ENCODE assay signal across 8 cellular contexts in the genomic region with DNA sequence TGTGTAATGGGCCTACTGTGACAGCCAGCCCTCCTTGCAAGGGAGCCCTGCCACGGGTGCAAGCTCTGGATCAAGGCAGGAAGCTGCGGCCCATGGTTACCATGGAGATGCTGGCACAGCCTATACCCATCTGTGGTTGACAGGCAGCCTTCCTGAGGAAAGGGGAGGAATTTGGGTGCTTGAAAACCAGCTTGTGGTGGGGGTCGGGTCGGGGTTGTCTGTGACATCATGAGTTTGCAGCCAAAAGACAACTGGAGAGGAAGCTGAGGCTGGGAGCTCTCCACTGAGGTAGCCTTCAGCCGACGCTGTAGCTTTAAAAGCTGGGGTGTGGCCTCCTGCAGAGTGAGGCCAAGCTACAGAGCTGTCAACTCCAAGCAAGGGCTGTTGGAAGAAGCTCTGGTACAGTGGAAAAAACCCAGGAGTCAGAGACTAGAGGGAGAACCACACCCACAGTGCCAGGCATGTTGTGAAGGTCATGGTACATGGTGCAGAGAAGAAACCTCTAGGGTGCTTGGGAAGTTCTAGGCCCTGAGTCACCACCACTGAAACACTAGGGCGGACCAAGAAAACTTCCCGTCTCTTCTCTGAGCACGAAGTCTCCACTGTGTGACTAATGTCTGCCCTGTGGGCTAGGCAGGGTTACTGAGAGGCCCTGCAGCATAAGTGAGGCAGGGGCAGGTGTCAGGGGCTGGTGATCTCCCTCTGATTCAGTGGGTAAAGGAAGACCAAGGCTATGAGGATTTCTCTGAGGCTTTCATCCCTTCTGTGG. TPM values are rescaled to one million over a fixed set of nuclear protein-coding genes. Genes with fewer than 3 reads are reported as not detected.
DNase-seq lines count a peak whose midpoint lies in the region; ATAC-seq, FAIRE-seq and TF ChIP-seq lines count a peak whose summit lies in the region.

No MANE protein-coding gene starts in this region.

- no peak overlapping the region for H3K27ac Mint-ChIP-seq in GM23338

- H3K9me2 ChIP-seq in GM23338 (ENCODE audit: insufficient read depth): no peaks in the 10 kb centered on the region

- intact Hi-C loops in HepG2 (cut with micrococcal nuclease; ENCODE audit: unreplicated experiment): loop anchor here (5.0 kb wide), 1 partner anchor 61 kb away; a partner anchor contains a TSS

- no peaks in the 10 kb centered on the region for H3K36me3 Mint-ChIP-seq in GM23338 (ENCODE audit: low read depth)

- H3K9me3 Mint-ChIP-seq in GM23338: no peaks in the 10 kb centered on the region; the same call in 2 of the 3 replicates

- CTCF ChIA-PET in HepG2 (lab: Yijun Ruan, JAX; ENCODE audit: low intra/inter-chr PET ratio, low total read pairs): no interaction called here

- TF ChIP-seq CTCF in GM23338 (conservative IDR thresholded peaks at IDR 0.05; ENCODE audit: low read depth in 2 of 2) (no peak), HepG2 (CRISPR knock-in tag; IDR thresholded peaks at IDR 0.05) (no peak)

- H3F3A ChIP-seq in GM23338 (replicated peaks; ENCODE audit: low read depth): no peaks in the 10 kb centered on the region

- no peak for TF ChIP-seq RAD21 in HepG2 (CRISPR knock-in tag; IDR thresholded peaks at IDR 0.05)

- H4K20me1 ChIP-seq in GM23338 (replicated peaks; ENCODE audit: insufficient read depth) (no peaks in the 10 kb centered on the region), HepG2 (ENCODE audit: insufficient read depth, low read length) (no peaks in the 10 kb centered on the region)

- no peaks in the 10 kb centered on the region; the same call in 2 of the 3 replicates for H3K4me1 Mint-ChIP-seq in GM23338

- no TSS peak for BruUV-seq in HepG2 (replicated peaks; lab: Mats Ljungman, UMichigan)

- H3K4me2 ChIP-seq in GM23338 (no peak overlapping the region), HepG2 (ENCODE audit: low read depth, low read length) (peak overlapping the region; percentile 96)

- peak; percentile 92 for FAIRE-seq in GM12892 (lab: Jason Lieb, UNC)
- FAIRE-seq in HepG2 (lab: Jason Lieb, UNC): peak; percentile 68

- H3K36me3 ChIP-seq in GM23338 (ENCODE audit: insufficient read depth) (no peaks in the 10 kb centered on the region), HepG2 (replicated peaks in 1 of 2; ENCODE audit: control insufficient read depth in 1 of 2, insufficient read depth in 2 of 2, low read length in 2 of 2) (no peaks in the 10 kb centered on the region)

- no peak overlapping the region for H3K4me3 Mint-ChIP-seq in GM23338

- POLR2A ChIA-PET in HepG2 (lab: Yijun Ruan, JAX): interaction anchor here (0.8 to 5.5 kb wide), 14 partner anchors 10 to 251 kb away, joined by 3 to 298 read pairs (median 4); a partner anchor contains a TSS

- DNase-seq in GM12892 (ENCODE audit: insufficient read length) (peak; percentile 48), GM23338 (ENCODE audit: low spot score) (peak; percentile 32), Kasumi-1 (lab: John Stamatoyannopoulos, UW) (peak; percentile 96 to 98), HepG2 (ENCODE audit: low spot score) (peak; percentile 91), NCI-H2107 (lab: John Stamatoyannopoulos, UW) (no peak)
- DNase-seq in activated CD4-positive, CD25-positive, alpha-beta regulatory T cell (lab: John Stamatoyannopoulos, UW): peak; percentile 12 to 51 (median 28)
- DNase-seq in central memory CD4-positive, alpha-beta T cell: peak; percentile 85
- DNase-seq in stimulated activated CD4-positive, alpha-beta T cell treated with anti-CD3 and anti-CD28 coated beads, Interleukin-2, amount 100 ng/mL, for 48 hours: peak; percentile 42 to 74

- TF ChIP-seq POLR2A in GM12892 (IDR thresholded peaks at IDR 0.05; ENCODE audit: low read depth, low read length) (peak; percentile 74), HepG2 (IDR thresholded peaks at IDR 0.05; ENCODE audit: insufficient read depth in 1 of 2, low read depth in 2 of 2, low read length in 2 of 2) (peak in 1 of 2 experiments; percentile 28; a peak in 2 of 4 replicates)

- H3K27me3 ChIP-seq in GM23338 (ENCODE audit: insufficient read depth): no peaks in the 10 kb centered on the region
- H3K27me3 ChIP-seq in HepG2 (ENCODE audit: control insufficient read depth in 1 of 2, insufficient read depth in 2 of 2, low read length in 2 of 2): no peaks in the 10 kb centered on the region

- H3K4me1 ChIP-seq in GM23338 (ENCODE audit: insufficient read depth): no peaks in the 10 kb centered on the region
- H3K4me1 ChIP-seq in HepG2 (ENCODE audit: insufficient read depth, low read length): peaks cover 56% of the 10 kb centered on the region

- TF ChIP-seq EP300 in HepG2 (IDR thresholded peaks at IDR 0.05; ENCODE audit: low read depth in 2 of 2, low read length in 2 of 2): peak in 1 of 2 experiments; percentile 47; a peak in 1 of 4 replicates
- TF ChIP-seq EP300 in HepG2 (CRISPR knock-in tag; IDR thresholded peaks at IDR 0.05; ENCODE audit: borderline replicate concordance): no peak

- H3K79me2 ChIP-seq in GM23338 (replicated peaks; ENCODE audit: insufficient read depth) (no peaks in the 10 kb centered on the region), HepG2 (ENCODE audit: insufficient read depth, low read length) (no peaks in the 10 kb centered on the region)

- peak; percentile 66 for ATAC-seq in GM23338
- peak; percentile 83 for ATAC-seq in HepG2

- H2AFZ ChIP-seq in GM23338 (peak overlapping the region; percentile 76), HepG2 (ENCODE audit: low read length) (no peak overlapping the region)

- WGBS in HepG2 (ENCODE audit: low lambda C conversion rate): 3% methylated on average over 5 of the region's 9 CpGs

- H3K9me3 ChIP-seq in HepG2 (ENCODE audit: low read length): no peaks in the 10 kb centered on the region

- H3K27me3 Mint-ChIP-seq in GM23338 (ENCODE audit: insufficient read depth, low read depth, poor library complexity): peaks cover 9% of the 10 kb centered on the region

- H3K27ac ChIP-seq in GM23338 (ENCODE audit: low read depth): no peak overlapping the region
- H3K27ac ChIP-seq in HepG2 (ENCODE audit: extremely low read length, insufficient read depth, low read length): peak overlapping the region; percentile 82

- in situ Hi-C loops in HepG2 (cut with HindIII; ENCODE audit: extremely low pct_ligation_motif_present, low pct_unique_long_range_greater_than_20kb): no loop called here

- peak overlapping the region; percentile 63 for H3K9ac ChIP-seq in HepG2 (ENCODE audit: insufficient read depth, low read depth, low read length)

- H3K4me3 ChIP-seq in GM23338 (no peak overlapping the region), HepG2 (replicated peaks in 1 of 3; ENCODE audit: insufficient read depth in 1 of 3, low read depth in 2 of 3, low read length in 3 of 3) (peak overlapping the region; percentile 54 to 74 (median 58))

RNA-seq across cellular contexts. Expression of a gene that starts 10.8 kb away (rescaled TPM):
- 2,407 TPM for polyA plus RNA-seq in GM12892 (2012; ENCODE audit: missing spikeins)
- total RNA-seq in GM23338 (2014; rRNA removed; shearing (Covaris generic)): 432 and 447 TPM in 2 replicates
- polyA plus RNA-seq in GM23338 (2016; fragmentation: Nextera tagmentation; extraction: Ambion mirVana) (428 and 467 TPM in 2 replicates), HepG2 (2011; rRNA removed) (1,112 and 1,547 TPM in 2 replicates)
- total RNA-seq in HepG2 (2016; rRNA removed; fragmentation: Illumina TruSeq; extraction: Trizol): 805 and 1,257 TPM in 2 replicates
- total RNA-seq in HepG2 (2016; cell fraction: cytosol; rRNA removed; fragmentation: Illumina TruSeq; extraction: Trizol; ENCODE audit: low read depth): 144 and 147 TPM in 2 replicates
- total RNA-seq in HepG2 (2016; cell fraction: insoluble cytoplasmic fraction; rRNA removed; fragmentation: Illumina TruSeq; extraction: Trizol): 804 and 1,250 TPM in 2 replicates
- 335 and 350 TPM in 2 replicates for total RNA-seq in HepG2 (2016; cell fraction: membrane; rRNA removed; fragmentation: Illumina TruSeq; extraction: Trizol)
- 485 and 499 TPM in 2 replicates for total RNA-seq in HepG2 (2016; cell fraction: nucleus; rRNA removed; fragmentation: Illumina TruSeq; extraction: Trizol)
- polyA plus RNA-seq in HepG2 (2011; cell fraction: cytosol; rRNA removed): 1,051 and 1,568 TPM in 2 replicates
- polyA plus RNA-seq in HepG2 (2011; cell fraction: nucleus; rRNA removed): 242 and 434 TPM in 2 replicates
- 2,051 and 2,699 TPM in 2 replicates for polyA plus RNA-seq in HepG2 (2012)
- polyA plus RNA-seq in HepG2 (2016; cell fraction: cytosol; fragmentation: Illumina TruSeq; extraction: Trizol; ENCODE audit: low read depth): 290 and 338 TPM in 2 replicates
- polyA plus RNA-seq in HepG2 (2016; cell fraction: insoluble cytoplasmic fraction; fragmentation: Illumina TruSeq; extraction: Trizol; ENCODE audit: low read depth): 2,117 and 2,212 TPM in 2 replicates
- polyA plus RNA-seq in HepG2 (2016; cell fraction: membrane; fragmentation: Illumina TruSeq; extraction: Trizol; ENCODE audit: low read depth): 355 and 398 TPM in 2 replicates
- polyA plus RNA-seq in HepG2 (2016; cell fraction: nucleus; fragmentation: Illumina TruSeq; extraction: Trizol; ENCODE audit: insufficient read depth, low read depth): 763 and 807 TPM in 2 replicates
- 970 and 1,123 TPM in 2 replicates for polyA minus RNA-seq in HepG2 (2011; rRNA and poly(A)+ RNA removed; ENCODE audit: low replicate concordance)
- 1,287 and 1,326 TPM in 2 replicates for polyA minus RNA-seq in HepG2 (2011; cell fraction: cytosol; rRNA and poly(A)+ RNA removed)
- 313 and 485 TPM in 2 replicates for polyA minus RNA-seq in HepG2 (2011; cell fraction: nucleus; rRNA and poly(A)+ RNA removed)

RNA-seq across cellular contexts. Expression of a gene that starts 28.5 kb away (rescaled TPM):
- not detected for polyA plus RNA-seq in GM12892 (2012; ENCODE audit: missing spikeins)
- 0.24 TPM in 1 of 2 replicates, not detected in the other for total RNA-seq in GM23338 (2014; rRNA removed; shearing (Covaris generic))
- polyA plus RNA-seq in GM23338 (2016; fragmentation: Nextera tagmentation; extraction: Ambion mirVana) (0.23 TPM in 1 of 2 replicates, not detected in the other), HepG2 (2011; rRNA removed) (not detected in 2 replicates)
- not detected in 2 replicates for total RNA-seq in HepG2 (2016; rRNA removed; fragmentation: Illumina TruSeq; extraction: Trizol)
- total RNA-seq in HepG2 (2016; cell fraction: cytosol; rRNA removed; fragmentation: Illumina TruSeq; extraction: Trizol; ENCODE audit: low read depth): not detected in 2 replicates
- total RNA-seq in HepG2 (2016; cell fraction: insoluble cytoplasmic fraction; rRNA removed; fragmentation: Illumina TruSeq; extraction: Trizol): not detected in 2 replicates
- not detected in 2 replicates for total RNA-seq in HepG2 (2016; cell fraction: membrane; rRNA removed; fragmentation: Illumina TruSeq; extraction: Trizol)
- not detected in 2 replicates for total RNA-seq in HepG2 (2016; cell fraction: nucleus; rRNA removed; fragmentation: Illumina TruSeq; extraction: Trizol)
- polyA plus RNA-seq in HepG2 (2011; cell fraction: cytosol; rRNA removed): not detected in 2 replicates
- polyA plus RNA-seq in HepG2 (2011; cell fraction: nucleus; rRNA removed): not detected in 2 replicates
- polyA plus RNA-seq in HepG2 (2012): not detected in 2 replicates
- polyA plus RNA-seq in HepG2 (2016; cell fraction: cytosol; fragmentation: Illumina TruSeq; extraction: Trizol; ENCODE audit: low read depth): not detected in 2 replicates
- not detected in 2 replicates for polyA plus RNA-seq in HepG2 (2016; cell fraction: insoluble cytoplasmic fraction; fragmentation: Illumina TruSeq; extraction: Trizol; ENCODE audit: low read depth)
- polyA plus RNA-seq in HepG2 (2016; cell fraction: membrane; fragmentation: Illumina TruSeq; extraction: Trizol; ENCODE audit: low read depth): not detected in 2 replicates
- not detected in 2 replicates for polyA plus RNA-seq in HepG2 (2016; cell fraction: nucleus; fragmentation: Illumina TruSeq; extraction: Trizol; ENCODE audit: insufficient read depth, low read depth)
- not detected in 2 replicates for polyA minus RNA-seq in HepG2 (2011; rRNA and poly(A)+ RNA removed; ENCODE audit: low replicate concordance)
- not detected in 2 replicates for polyA minus RNA-seq in HepG2 (2011; cell fraction: cytosol; rRNA and poly(A)+ RNA removed)
- not detected in 2 replicates for polyA minus RNA-seq in HepG2 (2011; cell fraction: nucleus; rRNA and poly(A)+ RNA removed)
